Comparison of ENCODE assay signal across 15 cellular contexts in the genomic region with DNA sequence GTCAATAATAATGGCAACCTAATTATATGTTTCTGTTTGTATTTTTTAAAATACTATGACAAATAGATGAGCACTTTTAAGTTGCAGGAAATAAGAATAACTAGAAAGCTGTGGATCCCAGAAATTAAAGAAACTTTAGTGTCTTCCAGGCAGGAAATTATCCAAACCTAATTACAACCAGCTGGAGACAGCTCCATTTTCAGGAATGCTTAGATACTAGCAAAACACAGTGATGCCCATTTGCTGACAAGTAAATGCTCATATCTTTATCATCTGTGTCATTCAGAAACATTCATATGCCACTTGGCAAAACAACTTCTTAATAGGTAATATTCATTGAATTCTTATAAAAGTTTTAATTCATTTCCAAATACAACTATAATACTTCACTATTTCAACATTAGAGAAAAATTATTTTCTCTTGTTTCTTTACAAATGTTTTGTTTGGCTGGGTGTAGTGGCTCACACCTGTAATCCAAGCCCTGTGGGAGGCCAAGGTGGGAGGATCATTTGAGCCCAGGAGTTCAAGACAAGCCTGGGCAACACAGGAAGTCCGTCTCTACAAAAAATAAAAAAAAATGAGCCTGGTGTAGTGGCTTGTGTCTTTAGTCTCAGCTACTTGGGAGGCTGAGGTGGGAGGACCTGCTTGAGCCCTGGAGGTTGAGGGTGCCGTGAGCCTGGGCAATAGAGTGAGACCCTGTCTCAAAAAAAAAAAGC.
"Had no signal": no experiment of that assay in that cellular context is flagged by ENCODE, and none has a peak within 500 bp of the region (broad histone marks: within the 10 kb centered on the region; RNA-seq: fewer than 3 reads in every experiment).

No MANE protein-coding gene starts in this region.

- DNase-seq: activated CD4-positive, alpha-beta T cell treated with anti-CD3 and anti-CD28 coated beads, Interleukin-2, amount 10 ng/mL, durations not matched to agents 24 days and 14 days; activated CD4-positive, CD25-positive, alpha-beta regulatory T cell; activated CD8-positive, alpha-beta memory T cell treated with anti-CD3 and anti-CD28 coated beads, Interleukin-2, amount 50 U/mL, for 48 hours; activated gamma-delta T cell; activated T-cell treated with anti-CD3 and anti-CD28 coated beads, Interleukin-2, amount 50 U/mL, for 72 hours; amniotic stem cell; caudate nucleus; head of caudate nucleus; left colon; lower lobe of right lung; right lobe of liver; stimulated activated naive CD8-positive, alpha-beta T cell treated with anti-CD3 and anti-CD28 coated beads, Interleukin-15, Interleukin-2, amounts not matched to agents 100 U/mL and 50 U/mL, for 24 hours; transverse colon had no signal

- ATAC-seq: activated naive CD4-positive, alpha-beta T cell treated with anti-CD3 and anti-CD28 coated beads, Interleukin-2, amount 50 U/mL, for 72 hours; activated T-cell treated with anti-CD3 and anti-CD28 coated beads, Interleukin-2, amount 50 U/mL, for 72 hours; esophagus mucosa; left colon; lower lobe of right lung; right lobe of liver; stimulated activated naive CD8-positive, alpha-beta T cell treated with anti-CD3 and anti-CD28 coated beads, Interleukin-15, Interleukin-2, amounts not matched to agents 100 U/mL and 50 U/mL, for 24 hours had no signal
